ENCODE assay signal across 17 cellular contexts in the genomic region with DNA sequence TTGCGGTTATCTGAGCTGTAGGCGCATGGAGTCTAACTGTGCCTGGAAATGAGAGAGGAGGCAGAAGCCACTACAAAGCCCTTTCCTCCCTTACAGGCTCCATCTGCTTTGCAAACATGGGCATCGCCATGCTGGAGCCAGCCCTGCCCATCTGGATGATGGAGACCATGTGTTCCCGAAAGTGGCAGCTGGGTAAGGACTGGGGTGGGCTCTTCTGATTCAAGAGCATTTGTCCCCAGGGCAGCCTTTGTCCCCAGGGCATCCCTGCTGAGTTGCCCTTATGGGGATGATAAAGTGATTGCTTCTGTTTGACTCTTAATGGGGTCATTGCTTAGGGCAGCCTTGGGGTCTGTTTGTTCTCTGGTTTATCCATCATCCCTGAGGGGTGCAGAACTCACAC. TPM values are rescaled to one million over a fixed set of nuclear protein-coding genes. Genes with fewer than 3 reads are reported as not detected.
"Had no signal": no experiment of that assay in that cellular context is flagged by ENCODE, and none has a peak within 500 bp of the region (broad histone marks: within the 10 kb centered on the region; RNA-seq: fewer than 3 reads in every experiment).

No MANE protein-coding gene starts in this region.

- H3K36me3 Mint-ChIP-seq: naive B cell had no signal

- H3K4me1 Mint-ChIP-seq: activated CD4-positive, alpha-beta memory T cell treated with anti-CD3 and anti-CD28 coated beads, Interleukin-2, amount 10 ng/mL, durations not matched to agents 7 days and 5 days had no signal

- H3K4me1 ChIP-seq: upper lobe of right lung had no signal

- DNase-seq: activated CD4-positive, alpha-beta memory T cell treated with anti-CD3 and anti-CD28 coated beads, Interleukin-2, amount 10 ng/mL, durations not matched to agents 7 days and 5 days; activated CD4-positive, alpha-beta T cell treated with anti-CD3 and anti-CD28 coated beads, Interleukin-2, amount 10 ng/mL, durations not matched to agents 24 days and 14 days; activated gamma-delta T cell; activated naive CD4-positive, alpha-beta T cell treated with anti-CD3 and anti-CD28 coated beads, Interleukin-2, amount 50 U/mL, for 16 hours; activated naive CD8-positive, alpha-beta T cell treated with anti-CD3 and anti-CD28 coated beads, Interleukin-2, amount 50 U/mL, for 24 hours; cerebellar nuclear complex; naive B cell; occipital lobe; spleen; stimulated activated CD4-positive, alpha-beta T cell treated with anti-CD3 and anti-CD28 coated beads, Interleukin-4, amount 100 ng/mL, for 24 hours; stimulated activated naive CD8-positive, alpha-beta T cell treated with anti-CD3 and anti-CD28 coated beads, Interleukin-15, Interleukin-2, amounts not matched to agents 100 U/mL and 50 U/mL, for 24 hours; T-helper 17 cell; thyroid gland; upper lobe of right lung had no signal

- H3K9me3 Mint-ChIP-seq: activated CD4-positive, alpha-beta memory T cell treated with anti-CD3 and anti-CD28 coated beads, Interleukin-2, amount 10 ng/mL, durations not matched to agents 7 days and 5 days; activated CD4-positive, alpha-beta T cell treated with anti-CD3 and anti-CD28 coated beads, Interleukin-2, amount 10 ng/mL, durations not matched to agents 24 days and 14 days; activated naive CD8-positive, alpha-beta T cell treated with anti-CD3 and anti-CD28 coated beads, Interleukin-2, amount 50 U/mL, for 24 hours; activated T-helper 1 cell treated with anti-CD3 and anti-CD28 coated beads, Interleukin-12 subunit alpha, Interleukin-12 subunit beta, Interleukin-2, Interleukin-4 antibody, amounts not matched to agents 30 ng/mL and 10 ng/mL and 1 ng/mL, durations not matched to agents 14 hours and 24 hours and 36 hours had no signal

- H3K36me3 ChIP-seq: spleen, thyroid gland, upper lobe of right lung had no signal

- H3K27me3 ChIP-seq: thyroid gland had no signal

- H3K4me3 ChIP-seq: coronary artery, lung, spleen, thyroid gland, upper lobe of right lung had no signal

- H3K4me3 Mint-ChIP-seq: activated CD4-positive, alpha-beta memory T cell treated with anti-CD3 and anti-CD28 coated beads, Interleukin-2, amount 10 ng/mL, durations not matched to agents 7 days and 5 days; activated CD4-positive, alpha-beta T cell treated with anti-CD3 and anti-CD28 coated beads, Interleukin-2, amount 10 ng/mL, durations not matched to agents 24 days and 14 days; activated naive CD8-positive, alpha-beta T cell treated with anti-CD3 and anti-CD28 coated beads, Interleukin-2, amount 50 U/mL, for 24 hours; activated T-helper 1 cell treated with anti-CD3 and anti-CD28 coated beads, Interleukin-12 subunit alpha, Interleukin-12 subunit beta, Interleukin-2, Interleukin-4 antibody, amounts not matched to agents 30 ng/mL and 10 ng/mL and 1 ng/mL, durations not matched to agents 14 hours and 24 hours and 36 hours; naive B cell; T-helper 17 cell had no signal

- H3K27ac ChIP-seq: coronary artery, spleen, thyroid gland, upper lobe of right lung had no signal

- H3K27ac Mint-ChIP-seq: activated CD4-positive, alpha-beta memory T cell treated with anti-CD3 and anti-CD28 coated beads, Interleukin-2, amount 10 ng/mL, durations not matched to agents 7 days and 5 days; activated CD4-positive, alpha-beta T cell treated with anti-CD3 and anti-CD28 coated beads, Interleukin-2, amount 10 ng/mL, durations not matched to agents 24 days and 14 days; activated naive CD8-positive, alpha-beta T cell treated with anti-CD3 and anti-CD28 coated beads, Interleukin-2, amount 50 U/mL, for 24 hours; activated T-helper 1 cell treated with anti-CD3 and anti-CD28 coated beads, Interleukin-12 subunit alpha, Interleukin-12 subunit beta, Interleukin-2, Interleukin-4 antibody, amounts not matched to agents 30 ng/mL and 10 ng/mL and 1 ng/mL, durations not matched to agents 14 hours and 24 hours and 36 hours; naive B cell; T-helper 17 cell had no signal

- H3K9me3 ChIP-seq: spleen, thyroid gland, upper lobe of right lung had no signal

RNA-seq across cellular contexts. Expression of gene SLC18A2, which starts 16.8 kb away (rescaled TPM):
- total RNA-seq: activated CD4-positive, alpha-beta memory T cell treated with anti-CD3 and anti-CD28 coated beads, Interleukin-2, amount 10 ng/mL, durations not matched to agents 7 days and 5 days; activated CD4-positive, alpha-beta T cell treated with anti-CD3 and anti-CD28 coated beads, Interleukin-2, amount 10 ng/mL, durations not matched to agents 24 days and 14 days; activated T-helper 1 cell treated with anti-CD3 and anti-CD28 coated beads, Interleukin-12 subunit alpha, Interleukin-12 subunit beta, Interleukin-2, Interleukin-4 antibody, amounts not matched to agents 30 ng/mL and 10 ng/mL and 1 ng/mL, durations not matched to agents 14 hours and 24 hours and 36 hours; occipital lobe had no signal
